ENCODE assay signal across 8 cellular contexts in the genomic region with DNA sequence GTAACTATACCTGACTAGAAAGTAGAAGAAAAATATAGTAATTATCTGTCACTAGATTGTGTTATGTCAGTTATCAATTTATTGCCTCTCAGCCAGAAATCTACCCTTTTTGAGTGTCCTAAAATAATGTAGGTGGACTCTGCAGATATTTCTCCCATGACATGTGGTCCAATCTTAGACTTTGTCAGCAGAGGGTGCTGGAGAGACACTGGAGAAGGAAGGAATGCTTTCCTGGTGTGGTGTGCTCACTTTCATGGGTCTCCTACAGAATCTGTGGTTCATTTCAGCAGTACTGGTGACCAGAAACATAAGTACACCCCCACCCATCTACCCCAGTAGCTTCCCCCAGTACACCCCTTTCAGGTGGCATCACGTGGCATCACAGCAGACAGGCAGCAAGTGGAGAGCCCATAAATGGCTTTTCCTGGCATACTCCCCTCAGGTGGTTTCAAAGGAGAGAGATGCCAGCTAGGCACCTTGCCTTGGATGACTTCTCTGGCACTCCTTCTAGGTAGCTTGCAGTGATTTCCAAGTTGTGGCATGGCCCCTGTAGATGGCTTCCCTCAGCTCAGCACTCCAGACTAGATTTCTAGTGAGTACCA.
DNase-seq lines count a peak whose midpoint lies in the region; ATAC-seq and TF ChIP-seq lines count a peak whose summit lies in the region.

No MANE protein-coding gene starts in this region.

- H3K27ac ChIP-seq in adrenal gland, result no peak overlapping the region

- DNase-seq in ELR (ENCODE audit: low read depth) (peak; percentile 61), KBM-7 (peak; percentile 24), adrenal gland (no peak), lung microvascular endothelial cell (ENCODE audit: low read depth in 2 of 2) (peak; percentile 45 to 60), NCI-H2107 (lab: John Stamatoyannopoulos, UW) (no peak)

- WGBS in adrenal gland, 4 donors, result 72 to 100% (median 90%) methylated on average over 1 of the region's 1 CpG

- H3K4me3 ChIP-seq in adrenal gland, result no peak overlapping the region

- H3K4me1 ChIP-seq in adrenal gland (replicated peaks in 1 of 2), result no peaks in the 10 kb centered on the region

- peak in 4 of 6 experiments; percentile 10 to 27 (median 18) for TF ChIP-seq CTCF in adrenal gland (IDR thresholded peaks at IDR 0.05)

- H3K27me3 ChIP-seq in adrenal gland, result no peaks in the 10 kb centered on the region

- intact Hi-C loops in adrenal gland (cut with DNase I), result no loop called here

- ATAC-seq in HG03442 (IDR thresholded peaks at IDR 0.05; ENCODE audit: unreplicated experiment) (no peak), HG03280 (IDR thresholded peaks at IDR 0.05; ENCODE audit: unreplicated experiment) (no peak), HG02840 (IDR thresholded peaks at IDR 0.05; ENCODE audit: low FRiP score, unreplicated experiment) (no peak)

- no peaks in the 10 kb centered on the region for H3K9me3 ChIP-seq in adrenal gland (replicated peaks in 1 of 3)

- no peak for TF ChIP-seq POLR2A in adrenal gland (IDR thresholded peaks at IDR 0.05)

- no peaks in the 10 kb centered on the region for H3K36me3 ChIP-seq in adrenal gland (replicated peaks in 1 of 2)

- in situ Hi-C loops in KBM-7 (cut with MboI; ENCODE audit: low pct_unique_long_range_greater_than_20kb, low sequenced_read_pairs), result no loop called here

Comparison
In these comparisons a context has a peak if more than half of its experiments do, and no peak if none do; other contexts are left out.
1. DNase-seq: peak in ELR (single experiment), KBM-7 (single experiment) and lung microvascular endothelial cell (2 of 2); none in adrenal gland (0 of 7) and NCI-H2107 (single experiment).